23 cellular contexts compared by ENCODE assay signal in genomic region chr17:52136173-52136572, GRCh38. TPM values are rescaled to one million over a fixed set of nuclear protein-coding genes. Genes with fewer than 3 reads are reported as not detected.
"Had no signal": no experiment of that assay in that cellular context is flagged by ENCODE, and none has a peak within 500 bp of the region (broad histone marks: within the 10 kb centered on the region; RNA-seq: fewer than 3 reads in every experiment).

No MANE protein-coding gene starts in this region.

- H3K27me3 ChIP-seq: neutrophil, suprapubic skin, upper lobe of right lung had no signal

- H3K4me3 Mint-ChIP-seq: activated naive CD8-positive, alpha-beta T cell treated with anti-CD3 and anti-CD28 coated beads, Interleukin-2, amount 10 ng/mL, durations not matched to agents 7 days and 5 days; brain; immature natural killer cell; naive B cell; T-cell had no signal

- H3K9me3 ChIP-seq: neutrophil, suprapubic skin, upper lobe of right lung had no signal

- H3K27ac ChIP-seq: neutrophil, suprapubic skin, upper lobe of right lung had no signal

- DNase-seq: activated CD4-positive, alpha-beta T cell treated with anti-CD3 and anti-CD28 coated beads, Interleukin-2, amount 50 U/mL, for 4 hours; activated CD4-positive, CD25-positive, alpha-beta regulatory T cell treated with anti-CD3 and anti-CD28 coated beads, Interleukin-2, amount 50 U/mL, for 72 hours; activated naive CD4-positive, alpha-beta T cell; activated naive CD8-positive, alpha-beta T cell treated with anti-CD3 and anti-CD28 coated beads, Interleukin-2, amount 10 ng/mL, durations not matched to agents 7 days and 5 days; activated T-cell treated with anti-CD3 and anti-CD28 coated beads for 4 hours; central memory CD4-positive, alpha-beta T cell; effector CD8-positive, alpha-beta T cell; foreskin melanocyte; head of caudate nucleus; immature natural killer cell; left colon; naive B cell; stimulated activated CD4-positive, alpha-beta T cell treated with anti-CD3 and anti-CD28 coated beads, Interleukin-15, amount 100 ng/mL, for 24 hours; stimulated activated CD4-positive, alpha-beta T cell treated with anti-CD3 and anti-CD28 coated beads, Interleukin-4, amount 100 ng/mL, for 24 hours; stimulated activated naive CD8-positive, alpha-beta T cell treated with anti-CD3 and anti-CD28 coated beads, Interleukin-15, Interleukin-2, amounts not matched to agents 100 U/mL and 50 U/mL, for 24 hours; T-cell; T-helper 9 cell; upper lobe of right lung had no signal

- H3K36me3 Mint-ChIP-seq: activated naive CD8-positive, alpha-beta T cell treated with anti-CD3 and anti-CD28 coated beads, Interleukin-2, amount 10 ng/mL, durations not matched to agents 7 days and 5 days; brain; immature natural killer cell; naive B cell; T-cell had no signal

- H3K4me3 ChIP-seq: lung, suprapubic skin, upper lobe of right lung had no signal

- H3K36me3 ChIP-seq: neutrophil, suprapubic skin, upper lobe of right lung had no signal

- H3K4me1 Mint-ChIP-seq: activated naive CD8-positive, alpha-beta T cell treated with anti-CD3 and anti-CD28 coated beads, Interleukin-2, amount 10 ng/mL, durations not matched to agents 7 days and 5 days; immature natural killer cell; naive B cell; T-cell had no signal

- H3K9me3 Mint-ChIP-seq: activated naive CD8-positive, alpha-beta T cell treated with anti-CD3 and anti-CD28 coated beads, Interleukin-2, amount 10 ng/mL, durations not matched to agents 7 days and 5 days; brain; T-cell had no signal

- H3K4me1 ChIP-seq: suprapubic skin, upper lobe of right lung had no signal

- H3K27ac Mint-ChIP-seq: activated naive CD8-positive, alpha-beta T cell treated with anti-CD3 and anti-CD28 coated beads, Interleukin-2, amount 10 ng/mL, durations not matched to agents 7 days and 5 days; brain; immature natural killer cell; naive B cell; T-cell had no signal

RNA-seq across cellular contexts. Expression of gene CA10, which starts 22.3 kb away (rescaled TPM):
- total RNA-seq: fibroblast of lung, left colon, suprapubic skin, upper lobe of right lung had no signal
- polyA plus RNA-seq: fibroblast of lung, immature natural killer cell had no signal
